ENCODE assay signal across 10 cellular contexts in genomic region chr2:222306393-222307137, GRCh38. TPM values are rescaled to one million over a fixed set of nuclear protein-coding genes. Genes with fewer than 3 reads are reported as not detected.
DNase-seq lines count a peak whose midpoint lies in the region; ATAC-seq, FAIRE-seq and TF ChIP-seq lines count a peak whose summit lies in the region.
"Had no signal": no experiment of that assay in that cellular context is flagged by ENCODE, and none has a peak within 500 bp of the region (broad histone marks: within the 10 kb centered on the region; RNA-seq: fewer than 3 reads in every experiment).

No MANE protein-coding gene starts in this region.

- FAIRE-seq in RCC 7860 (lab: Jason Lieb, UNC): no peak

- H3K4me3 ChIP-seq in heart right ventricle: peak overlapping the region; percentile 24 to 65 (median 52)
- peak overlapping the region; percentile 62 to 80 for H3K4me3 ChIP-seq in muscle layer of duodenum (ENCODE audit: low read depth in 1 of 2, low read length in 2 of 2)
- H3K4me3 ChIP-seq in aorta (ENCODE audit: low read length in 2 of 2): peak overlapping the region; percentile 16 to 49

- no peak for DNase-seq in heart right ventricle
- DNase-seq in Right ventricle myocardium inferior (ENCODE audit: missing footprints): no peak
- no peak for DNase-seq in aorta
- no peak for DNase-seq in RCC 7860 (ENCODE audit: low spot score)
- DNase-seq: DND-41; stimulated activated CD4-positive, alpha-beta T cell treated with anti-CD3 and anti-CD28 coated beads, Interleukin-1b, Interleukin-23, amount 100 ng/mL, for 48 hours had no signal

- H3K36me3 Mint-ChIP-seq in brain: no peaks in the 10 kb centered on the region

- H3K9me3 Mint-ChIP-seq in brain: peaks cover 0 to 30% (median 11%) of the 10 kb centered on the region in 5 experiments

- H3K9me3 ChIP-seq in heart right ventricle (no peaks in the 10 kb centered on the region), muscle layer of duodenum (ENCODE audit: control insufficient read depth in 1 of 2, low read length in 2 of 2) (no peaks in the 10 kb centered on the region), aorta (ENCODE audit: control insufficient read depth, low read length) (no peaks in the 10 kb centered on the region)

- H3K4me1 ChIP-seq in heart right ventricle: peaks cover 9 to 50% (median 26%) of the 10 kb centered on the region in 9 donors
- peaks cover 3 to 47% of the 10 kb centered on the region in 2 donors for H3K4me1 ChIP-seq in muscle layer of duodenum (ENCODE audit: control insufficient read depth in 1 of 2, insufficient read depth in 2 of 2, low read length in 2 of 2)
- H3K4me1 ChIP-seq in aorta (ENCODE audit: control insufficient read depth in 1 of 2, insufficient read depth in 2 of 2, low read length in 2 of 2): no peaks in the 10 kb centered on the region

- H3K27ac Mint-ChIP-seq in brain: peak overlapping the region in 2 of 5 experiments; percentile 32 to 59

- H3K4me1 Mint-ChIP-seq in brain: peaks cover 56% of the 10 kb centered on the region

- H3K27ac ChIP-seq in heart right ventricle (no peak overlapping the region), muscle layer of duodenum (ENCODE audit: low read length) (no peak overlapping the region), aorta (ENCODE audit: low read depth in 1 of 2, low read length in 2 of 2) (no peak overlapping the region)

- intact Hi-C loops in heart right ventricle (cut with DNase I) (loop anchor here in 2 of 10 donors (10.0 kb wide), 1 partner anchor 252 kb away; no protein-coding TSS in a partner anchor), Right ventricle myocardium inferior (cut with DNase I) (no loop called here), aorta (cut with DNase I) (no loop called here)

- H3K36me3 ChIP-seq in heart right ventricle (no peaks in the 10 kb centered on the region), muscle layer of duodenum (ENCODE audit: control insufficient read depth in 1 of 2, insufficient read depth in 2 of 2, low read length in 2 of 2) (no peaks in the 10 kb centered on the region), aorta (ENCODE audit: control insufficient read depth in 1 of 2, insufficient read depth in 2 of 2, low read length in 1 of 2) (no peaks in the 10 kb centered on the region)

- peak overlapping the region; percentile 72 to 85 (median 80) for H3K4me3 Mint-ChIP-seq in brain

- H3K27me3 ChIP-seq in heart right ventricle: peaks cover 47 to 100% (median 100%) of the 10 kb centered on the region in 7 donors
- peaks cover 90% of the 10 kb centered on the region for H3K27me3 ChIP-seq in muscle layer of duodenum (ENCODE audit: low read depth, low read length)
- H3K27me3 ChIP-seq in aorta (ENCODE audit: control insufficient read depth in 1 of 2, insufficient read depth in 2 of 2, low read length in 1 of 2): no peaks in the 10 kb centered on the region

- TF ChIP-seq CTCF in heart right ventricle (IDR thresholded peaks at IDR 0.05) (no peak), brain (conservative IDR thresholded peaks at IDR 0.05) (no peak)

- 3 to 5% methylated on average over 26 of the region's 26 CpGs for WGBS in heart right ventricle, 2 donors
- 4 to 6% methylated on average over 26 of the region's 26 CpGs for WGBS in aorta, 2 donors

- peaks cover 100% of the 10 kb centered on the region for H3K27me3 Mint-ChIP-seq in brain

- peak in 1 of 8 donors; percentile 18 for ATAC-seq in heart right ventricle
- no peak for ATAC-seq in Right ventricle myocardium inferior
- no peak for ATAC-seq in aorta (ENCODE audit: low FRiP score)
- ATAC-seq in GM19463 (IDR thresholded peaks at IDR 0.05; ENCODE audit: unreplicated experiment): no peak
- ATAC-seq in GM18909 (IDR thresholded peaks at IDR 0.05; ENCODE audit: poor library complexity, unreplicated experiment): no peak

RNA-seq across cellular contexts. Expression of gene PAX3, which starts 7.8 kb away (rescaled TPM):
- total RNA-seq in heart right ventricle (not detected), Right ventricle myocardium inferior (not detected), aorta (under 1 TPM in 1 of 2 donors, not detected in 1; 0.60 TPM)
- polyA plus RNA-seq in heart right ventricle (under 1 TPM in 1 of 2 donors, not detected in 1; 0.01 TPM), brain (ENCODE audit: insufficient read depth, low read depth, low replicate concordance) (not detected), aorta (not detected)
